In genomic region chr2:69962986-69963730, GRCh38 we compare ENCODE assay signal across 22 cellular contexts.
"Had no signal": no experiment of that assay in that cellular context is flagged by ENCODE, and none has a peak within 500 bp of the region (broad histone marks: within the 10 kb centered on the region; RNA-seq: fewer than 3 reads in every experiment).

No MANE protein-coding gene starts in this region.

- ATAC-seq: activated T-cell treated with anti-CD3 and anti-CD28 coated beads, Interleukin-2, amount 50 U/mL, for 4 hours; activated T-helper 17 cell treated with anti-CD3 and anti-CD28 coated beads, Interleukin-2, amount 50 U/mL, for 72 hours; K562 had no signal

- DNase-seq: activated CD4-positive, alpha-beta memory T cell treated with anti-CD3 and anti-CD28 coated beads for 36 hours; activated CD4-positive, alpha-beta T cell treated with anti-CD3 and anti-CD28 coated beads, Interleukin-2, amount 10 ng/mL, durations not matched to agents 7 days and 5 days; activated CD4-positive, CD25-positive, alpha-beta regulatory T cell; activated CD8-positive, alpha-beta memory T cell treated with anti-CD3 and anti-CD28 coated beads for 24 hours; activated naive CD4-positive, alpha-beta T cell; activated T-cell treated with anti-CD3 and anti-CD28 coated beads, Interleukin-2, amount 50 U/mL, for 4 hours; aorta; Karpas-422; MM.1S; NCI-H1105 treated with DMSO at 0.1 percent for 48 hours; NCI-H1436 treated with DMSO at 0.1 percent for 48 hours; NCI-H187; NCI-H2081; NCI-H345; NCI-H510A; NCI-H526 treated with DMSO at 0.1 percent for 48 hours; NCI-H82; SHP77 treated with DMSO at 0.1 percent for 48 hours had no signal

- H3K27ac ChIP-seq: breast epithelium, VCaP had no signal

- H3K4me3 ChIP-seq: breast epithelium, K562 had no signal

- H3K27me3 ChIP-seq: breast epithelium had no signal

- H3K36me3 ChIP-seq: breast epithelium had no signal

- H3K9me3 ChIP-seq: breast epithelium had no signal
